Comparison of ENCODE assay signal across 9 cellular contexts in genomic region chr6:33206027-33206863, GRCh38. TPM values are rescaled to one million over a fixed set of nuclear protein-coding genes. Genes with fewer than 3 reads are reported as not detected.
DNase-seq lines count a peak whose midpoint lies in the region; ATAC-seq, FAIRE-seq and TF ChIP-seq lines count a peak whose summit lies in the region.
"Had no signal": no experiment of that assay in that cellular context is flagged by ENCODE, and none has a peak within 500 bp of the region (broad histone marks: within the 10 kb centered on the region; RNA-seq: fewer than 3 reads in every experiment).

No MANE protein-coding gene starts in this region.

- peak; percentile 38 for FAIRE-seq in endothelial cell of umbilical vein (lab: Jason Lieb, UNC)

- H3K9me1 ChIP-seq in endothelial cell of umbilical vein (replicated peaks; ENCODE audit: control insufficient read depth, extremely low read depth, insufficient read depth, low read length) = no peaks in the 10 kb centered on the region

- dilution Hi-C loops in endothelial cell of umbilical vein (cut with MboI; ENCODE audit: extremely low pct_ligation_motif_present, low sequenced_read_pairs) = no loop called here

- DNase-seq in activated CD4-positive, alpha-beta T cell treated with anti-CD3 and anti-CD28 coated beads, Interleukin-2, amount 10 ng/mL, durations not matched to agents 7 days and 5 days = no peak
- no peak for DNase-seq in activated CD4-positive, alpha-beta T cell treated with anti-CD3 and anti-CD28 coated beads, Interleukin-2, amount 50 U/mL, for 1 hour
- DNase-seq in RWPE2 (ENCODE audit: low spot score) (no peak), endothelial cell of umbilical vein (ENCODE audit: low read depth, low spot score) (no peak), NCI-H2196 (lab: John Stamatoyannopoulos, UW; ENCODE audit: unreplicated experiment) (no peak), DMS79 treated with DMSO at 0.1 percent for 48 hours (lab: John Stamatoyannopoulos, UW) (no peak)

- peak overlapping the region; percentile 40 for H3K9ac ChIP-seq in endothelial cell of umbilical vein (replicated peaks; ENCODE audit: extremely low read depth, insufficient read depth, low read length)
- no peak overlapping the region for H3K9ac ChIP-seq in skeletal muscle satellite cell (ENCODE audit: low read depth, low read length)
- H3K9ac ChIP-seq: parathyroid adenoma had no signal

- H3K9me3 ChIP-seq in RWPE2 (ENCODE audit: severe bottlenecking) (no peaks in the 10 kb centered on the region), endothelial cell of umbilical vein (replicated peaks; ENCODE audit: control insufficient read depth, insufficient read depth, low read length) (no peaks in the 10 kb centered on the region), skeletal muscle satellite cell (replicated peaks; ENCODE audit: low read length) (no peaks in the 10 kb centered on the region)

- H2AFZ ChIP-seq in endothelial cell of umbilical vein (ENCODE audit: low read depth, low read length) = no peak overlapping the region
- H2AFZ ChIP-seq: parathyroid adenoma had no signal

- no peak for TF ChIP-seq POLR2A in endothelial cell of umbilical vein (IDR thresholded peaks at IDR 0.05; ENCODE audit: low read depth, low read length)

- no peak overlapping the region for H3K4me2 ChIP-seq in endothelial cell of umbilical vein (ENCODE audit: insufficient read depth, low read length)
- peak overlapping the region; percentile 94 for H3K4me2 ChIP-seq in skeletal muscle satellite cell (ENCODE audit: low read length)

- no peaks in the 10 kb centered on the region for H4K20me1 ChIP-seq in endothelial cell of umbilical vein (replicated peaks; ENCODE audit: control insufficient read depth, extremely low read depth, insufficient read depth, low read length)

- H3K4me3 ChIP-seq in RWPE2 (ENCODE audit: severe bottlenecking) = no peak overlapping the region
- H3K4me3 ChIP-seq in endothelial cell of umbilical vein (replicated peaks in 1 of 3; ENCODE audit: insufficient read depth in 1 of 3, low read depth in 1 of 3, low read length in 3 of 3) = no peak overlapping the region
- no peak overlapping the region for H3K4me3 ChIP-seq in skeletal muscle satellite cell (ENCODE audit: low read length)

- H3K79me2 ChIP-seq in endothelial cell of umbilical vein (ENCODE audit: control insufficient read depth, insufficient read depth, low read length) = peaks cover 21% of the 10 kb centered on the region

- no peaks in the 10 kb centered on the region for H3K9me3 Mint-ChIP-seq in activated CD4-positive, alpha-beta T cell treated with anti-CD3 and anti-CD28 coated beads, Interleukin-2, amount 10 ng/mL, durations not matched to agents 7 days and 5 days

- H3K4me1 Mint-ChIP-seq in activated CD4-positive, alpha-beta T cell treated with anti-CD3 and anti-CD28 coated beads, Interleukin-2, amount 10 ng/mL, durations not matched to agents 7 days and 5 days = peaks cover 67% of the 10 kb centered on the region

- intact Hi-C loops in endothelial cell of umbilical vein (cut with micrococcal nuclease) = no loop called here

- H3K36me3 ChIP-seq in RWPE2 (ENCODE audit: low read depth) (peaks cover 48% of the 10 kb centered on the region), endothelial cell of umbilical vein (ENCODE audit: control insufficient read depth in 2 of 2, extremely low read depth in 1 of 2, insufficient read depth in 2 of 2, low read length in 2 of 2) (peaks cover 15% of the 10 kb centered on the region in 2 experiments), skeletal muscle satellite cell (ENCODE audit: insufficient read depth, low read length) (peaks cover 42% of the 10 kb centered on the region)

- TF ChIP-seq CTCF in RWPE2 (IDR thresholded peaks at IDR 0.05; ENCODE audit: poor library complexity, severe bottlenecking) (no peak), endothelial cell of umbilical vein (IDR thresholded peaks at IDR 0.05; ENCODE audit: extremely low read depth in 1 of 2, insufficient read depth in 1 of 2, low read depth in 1 of 2, low read length in 2 of 2) (no peak)

- POLR2A ChIA-PET in activated CD4-positive, alpha-beta T cell treated with anti-CD3 and anti-CD28 coated beads, Interleukin-2, amount 10 ng/mL, durations not matched to agents 7 days and 5 days (lab: Charles Lee) = no interaction called here
- POLR2A ChIA-PET in endothelial cell of umbilical vein (lab: Charles Lee) = no interaction called here

- ATAC-seq in RWPE2 (ENCODE audit: low read depth) (no peak), GM18873 (IDR thresholded peaks at IDR 0.05; ENCODE audit: low FRiP score, unreplicated experiment) (no peak)

- H3K27ac ChIP-seq in RWPE2 (ENCODE audit: poor library complexity, severe bottlenecking) (peak overlapping the region; percentile 87), endothelial cell of umbilical vein (ENCODE audit: insufficient read depth, low read depth, low read length) (peak overlapping the region; percentile 49)

- H3K4me1 ChIP-seq in RWPE2 (ENCODE audit: insufficient read depth, poor library complexity, severe bottlenecking) (peaks cover 27% of the 10 kb centered on the region), endothelial cell of umbilical vein (ENCODE audit: control insufficient read depth, extremely low read depth, insufficient read depth, low read length) (peaks cover 32% of the 10 kb centered on the region), skeletal muscle satellite cell (ENCODE audit: control insufficient read depth, insufficient read depth, low read length) (peaks cover 55% of the 10 kb centered on the region)

- CTCF ChIA-PET in activated CD4-positive, alpha-beta T cell treated with anti-CD3 and anti-CD28 coated beads, Interleukin-2, amount 10 ng/mL, durations not matched to agents 7 days and 5 days (lab: Charles Lee) = no interaction called here
- CTCF ChIA-PET in endothelial cell of umbilical vein (lab: Charles Lee) = interaction anchor here (1.3 kb wide), 1 partner anchor 41 kb away, joined by 4 read pairs; no protein-coding TSS in a partner anchor

- H3K4me3 Mint-ChIP-seq in activated CD4-positive, alpha-beta T cell treated with anti-CD3 and anti-CD28 coated beads, Interleukin-2, amount 10 ng/mL, durations not matched to agents 7 days and 5 days = peak overlapping the region; percentile 81

- H3K27me3 Mint-ChIP-seq in activated CD4-positive, alpha-beta T cell treated with anti-CD3 and anti-CD28 coated beads, Interleukin-2, amount 10 ng/mL, durations not matched to agents 7 days and 5 days = no peaks in the 10 kb centered on the region

- H3K27ac Mint-ChIP-seq in activated CD4-positive, alpha-beta T cell treated with anti-CD3 and anti-CD28 coated beads, Interleukin-2, amount 10 ng/mL, durations not matched to agents 7 days and 5 days = peak overlapping the region; percentile 88

- H3K36me3 Mint-ChIP-seq in activated CD4-positive, alpha-beta T cell treated with anti-CD3 and anti-CD28 coated beads, Interleukin-2, amount 10 ng/mL, durations not matched to agents 7 days and 5 days (ENCODE audit: low read depth) = peaks cover 43% of the 10 kb centered on the region

- H3K27me3 ChIP-seq in RWPE2 (ENCODE audit: insufficient read depth, poor library complexity, severe bottlenecking) (no peaks in the 10 kb centered on the region), endothelial cell of umbilical vein (ENCODE audit: control insufficient read depth in 2 of 2, insufficient read depth in 2 of 2, low read length in 2 of 2) (no peaks in the 10 kb centered on the region), skeletal muscle satellite cell (ENCODE audit: control insufficient read depth, insufficient read depth, low read length) (no peaks in the 10 kb centered on the region)

- BruUV-seq in endothelial cell of umbilical vein (replicated peaks; lab: Mats Ljungman, UMichigan) = no TSS peak

RNA-seq across cellular contexts. Expression of gene HSD17B8, which starts 1.8 kb away (rescaled TPM):
- total RNA-seq in activated CD4-positive, alpha-beta T cell treated with anti-CD3 and anti-CD28 coated beads, Interleukin-2, amount 10 ng/mL, durations not matched to agents 7 days and 5 days = 10 to 100 TPM; 11.0 to 13.6 TPM
- total RNA-seq in endothelial cell of umbilical vein = 4.0 and 4.3 TPM in 2 replicates
- 8.2 and 8.4 TPM in 2 replicates for polyA plus RNA-seq in endothelial cell of umbilical vein
- 6.5 and 7.3 TPM in 2 replicates for polyA plus RNA-seq in endothelial cell of umbilical vein (2011; cell fraction: cytosol; rRNA removed)
- 8.3 and 10.3 TPM in 2 replicates for polyA plus RNA-seq in endothelial cell of umbilical vein (2011; cell fraction: nucleus; rRNA removed)
- 2.0 and 3.5 TPM in 2 replicates for polyA plus RNA-seq in endothelial cell of umbilical vein (2012)
- 0.74 and 4.0 TPM in 2 replicates for polyA minus RNA-seq in endothelial cell of umbilical vein
- polyA minus RNA-seq in endothelial cell of umbilical vein (2011; cell fraction: cytosol; rRNA and poly(A)+ RNA removed) = 12.5 TPM
- 1.4 and 3.1 TPM in 2 replicates for polyA minus RNA-seq in endothelial cell of umbilical vein (2011; cell fraction: nucleus; rRNA and poly(A)+ RNA removed)
- 3.3 and 3.5 TPM in 2 replicates for total RNA-seq in skeletal muscle satellite cell (2012; rRNA removed)

RNA-seq across cellular contexts. Expression of gene RING1, which starts 2.1 kb away (rescaled TPM):
- total RNA-seq in activated CD4-positive, alpha-beta T cell treated with anti-CD3 and anti-CD28 coated beads, Interleukin-2, amount 10 ng/mL, durations not matched to agents 7 days and 5 days = 10 to 100 TPM; 38.1 to 44.0 TPM
- total RNA-seq in endothelial cell of umbilical vein = 26.8 and 28.0 TPM in 2 replicates
- polyA plus RNA-seq in endothelial cell of umbilical vein = 27.9 and 32.9 TPM in 2 replicates
- 27.8 and 31.3 TPM in 2 replicates for polyA plus RNA-seq in endothelial cell of umbilical vein (2011; cell fraction: cytosol; rRNA removed)
- 48.7 and 54.9 TPM in 2 replicates for polyA plus RNA-seq in endothelial cell of umbilical vein (2011; cell fraction: nucleus; rRNA removed)
- polyA plus RNA-seq in endothelial cell of umbilical vein (2012) = 23.5 and 31.1 TPM in 2 replicates
- polyA minus RNA-seq in endothelial cell of umbilical vein = 15.9 and 21.8 TPM in 2 replicates
- polyA minus RNA-seq in endothelial cell of umbilical vein (2011; cell fraction: cytosol; rRNA and poly(A)+ RNA removed) = 18.4 TPM
- polyA minus RNA-seq in endothelial cell of umbilical vein (2011; cell fraction: nucleus; rRNA and poly(A)+ RNA removed) = 6.5 and 8.2 TPM in 2 replicates
- total RNA-seq in skeletal muscle satellite cell (2012; rRNA removed) = 19.4 and 20.0 TPM in 2 replicates

RNA-seq across cellular contexts. Expression of gene SLC39A7, which starts 5.6 kb away (rescaled TPM):
- total RNA-seq in activated CD4-positive, alpha-beta T cell treated with anti-CD3 and anti-CD28 coated beads, Interleukin-2, amount 10 ng/mL, durations not matched to agents 7 days and 5 days = 10 to 100 TPM; 34.8 to 48.5 TPM
- 129 and 138 TPM in 2 replicates for total RNA-seq in endothelial cell of umbilical vein
- 92.2 and 99.8 TPM in 2 replicates for polyA plus RNA-seq in endothelial cell of umbilical vein
- 120 and 121 TPM in 2 replicates for polyA plus RNA-seq in endothelial cell of umbilical vein (2011; cell fraction: cytosol; rRNA removed)
- 97.1 and 112 TPM in 2 replicates for polyA plus RNA-seq in endothelial cell of umbilical vein (2011; cell fraction: nucleus; rRNA removed)
- polyA plus RNA-seq in endothelial cell of umbilical vein (2012) = 127 and 132 TPM in 2 replicates
- polyA minus RNA-seq in endothelial cell of umbilical vein = 116 and 119 TPM in 2 replicates
- 34.0 TPM for polyA minus RNA-seq in endothelial cell of umbilical vein (2011; cell fraction: cytosol; rRNA and poly(A)+ RNA removed)
- polyA minus RNA-seq in endothelial cell of umbilical vein (2011; cell fraction: nucleus; rRNA and poly(A)+ RNA removed) = 29.3 and 30.3 TPM in 2 replicates
- 70.3 and 84.7 TPM in 2 replicates for total RNA-seq in skeletal muscle satellite cell (2012; rRNA removed)

RNA-seq across cellular contexts. Expression of gene RXRB, which starts 5.8 kb away (rescaled TPM):
- total RNA-seq in activated CD4-positive, alpha-beta T cell treated with anti-CD3 and anti-CD28 coated beads, Interleukin-2, amount 10 ng/mL, durations not matched to agents 7 days and 5 days = 10 to 100 TPM; 45.0 to 46.2 TPM
- 43.4 and 45.6 TPM in 2 replicates for total RNA-seq in endothelial cell of umbilical vein
- polyA plus RNA-seq in endothelial cell of umbilical vein = 44.4 and 48.1 TPM in 2 replicates
- 27.0 and 31.7 TPM in 2 replicates for polyA plus RNA-seq in endothelial cell of umbilical vein (2011; cell fraction: cytosol; rRNA removed)
- polyA plus RNA-seq in endothelial cell of umbilical vein (2011; cell fraction: nucleus; rRNA removed) = 238 and 256 TPM in 2 replicates
- polyA plus RNA-seq in endothelial cell of umbilical vein (2012) = 30.0 and 36.3 TPM in 2 replicates
- 53.0 and 73.6 TPM in 2 replicates for polyA minus RNA-seq in endothelial cell of umbilical vein
- 27.7 TPM for polyA minus RNA-seq in endothelial cell of umbilical vein (2011; cell fraction: cytosol; rRNA and poly(A)+ RNA removed)
- 40.0 and 57.2 TPM in 2 replicates for polyA minus RNA-seq in endothelial cell of umbilical vein (2011; cell fraction: nucleus; rRNA and poly(A)+ RNA removed)
- total RNA-seq in skeletal muscle satellite cell (2012; rRNA removed) = 12.4 and 13.1 TPM in 2 replicates

RNA-seq across cellular contexts. Expression of gene COL11A2, which starts 14.0 kb away (rescaled TPM):
- total RNA-seq in activated CD4-positive, alpha-beta T cell treated with anti-CD3 and anti-CD28 coated beads, Interleukin-2, amount 10 ng/mL, durations not matched to agents 7 days and 5 days = 1 to 10 TPM; 1.3 to 1.4 TPM
- total RNA-seq in endothelial cell of umbilical vein = 1.3 and 1.7 TPM in 2 replicates
- polyA plus RNA-seq in endothelial cell of umbilical vein = 0.49 and 0.65 TPM in 2 replicates
- 0.13 and 0.24 TPM in 2 replicates for polyA plus RNA-seq in endothelial cell of umbilical vein (2011; cell fraction: cytosol; rRNA removed)
- 6.2 and 7.2 TPM in 2 replicates for polyA plus RNA-seq in endothelial cell of umbilical vein (2011; cell fraction: nucleus; rRNA removed)
- polyA plus RNA-seq in endothelial cell of umbilical vein (2012) = 0.71 and 0.84 TPM in 2 replicates
- polyA minus RNA-seq in endothelial cell of umbilical vein = 0.29 and 0.36 TPM in 2 replicates
- not detected for polyA minus RNA-seq in endothelial cell of umbilical vein (2011; cell fraction: cytosol; rRNA and poly(A)+ RNA removed)
- polyA minus RNA-seq in endothelial cell of umbilical vein (2011; cell fraction: nucleus; rRNA and poly(A)+ RNA removed) = 0.43 and 1.3 TPM in 2 replicates
- under 0.01 and 0.22 TPM in 2 replicates for total RNA-seq in skeletal muscle satellite cell (2012; rRNA removed)
